In genomic region chr9:120899490-120900037, GRCh38 we compare ENCODE assay signal across 17 cellular contexts. TPM values are rescaled to one million over a fixed set of nuclear protein-coding genes. Genes with fewer than 3 reads are reported as not detected.
DNase-seq lines count a peak whose midpoint lies in the region; ATAC-seq, FAIRE-seq and TF ChIP-seq lines count a peak whose summit lies in the region.
"Had no signal": no experiment of that assay in that cellular context is flagged by ENCODE, and none has a peak within 500 bp of the region (broad histone marks: within the 10 kb centered on the region; RNA-seq: fewer than 3 reads in every experiment).

No MANE protein-coding gene starts in this region.

- peaks cover 85% of the 10 kb centered on the region for H3K4me1 Mint-ChIP-seq in activated naive CD4-positive, alpha-beta T cell treated with anti-CD3 and anti-CD28 coated beads for 36 hours (ENCODE audit: low read depth)
- peaks cover 42% of the 10 kb centered on the region for H3K4me1 Mint-ChIP-seq in activated T-helper 17 cell treated with anti-CD3 and anti-CD28 coated beads, Interleukin-2, amount 50 U/mL, for 72 hours
- peaks cover 98% of the 10 kb centered on the region for H3K4me1 Mint-ChIP-seq in stimulated activated naive CD8-positive, alpha-beta T cell treated with anti-CD3 and anti-CD28 coated beads, Interleukin-15, Interleukin-2, amounts not matched to agents 100 ng/mL and 50 ng/mL, for 24 hours (ENCODE audit: low read depth)

- no peak for ATAC-seq in activated T-helper 17 cell treated with anti-CD3 and anti-CD28 coated beads, Interleukin-2, amount 50 U/mL, for 72 hours (replicated peaks)
- no peak for ATAC-seq in HG02970 (IDR thresholded peaks at IDR 0.05; ENCODE audit: low FRiP score, unreplicated experiment)
- no peak for ATAC-seq in HG02973 (IDR thresholded peaks at IDR 0.05; ENCODE audit: unreplicated experiment)
- ATAC-seq: mucosa of descending colon had no signal

- DNase-seq in activated naive CD4-positive, alpha-beta T cell treated with anti-CD3 and anti-CD28 coated beads for 36 hours: no peak
- DNase-seq in activated naive CD4-positive, alpha-beta T cell (lab: John Stamatoyannopoulos, UW): no peak
- DNase-seq in kidney: no peak
- DNase-seq: adrenal gland; Kasumi-1; mucosa of descending colon; NCI-H1105; NCI-H510A; stimulated activated CD8-positive, alpha-beta memory T cell treated with anti-CD3 and anti-CD28 coated beads, Interleukin-4, amount 100 ng/mL, for 48 hours; SW 1271 had no signal

- H3K36me3 ChIP-seq in kidney (ENCODE audit: control insufficient read depth in 1 of 2, insufficient read depth in 2 of 2, low read length in 2 of 2): no peaks in the 10 kb centered on the region

- H3K4me3 Mint-ChIP-seq in activated naive CD4-positive, alpha-beta T cell treated with anti-CD3 and anti-CD28 coated beads for 36 hours: no peak overlapping the region
- peak overlapping the region; percentile 58 for H3K4me3 Mint-ChIP-seq in activated T-helper 17 cell treated with anti-CD3 and anti-CD28 coated beads, Interleukin-2, amount 50 U/mL, for 72 hours
- H3K4me3 Mint-ChIP-seq in stimulated activated naive CD8-positive, alpha-beta T cell treated with anti-CD3 and anti-CD28 coated beads, Interleukin-15, Interleukin-2, amounts not matched to agents 100 ng/mL and 50 ng/mL, for 24 hours: peak overlapping the region; percentile 43

- no peak overlapping the region for H3K9ac ChIP-seq in kidney (ENCODE audit: low read length in 2 of 2)

- no peak for TF ChIP-seq CTCF in kidney (IDR thresholded peaks at IDR 0.05; ENCODE audit: borderline replicate concordance, extremely low read depth, insufficient read depth)

- CTCF ChIA-PET in activated naive CD4-positive, alpha-beta T cell treated with anti-CD3 and anti-CD28 coated beads for 36 hours (lab: Charles Lee): interaction anchor here (0.6 to 1.5 kb wide), 5 partner anchors 25 to 297 kb away, joined by 3 to 4 read pairs (median 3); no protein-coding TSS in a partner anchor

- peak; percentile 11 for TF ChIP-seq POLR2A in GM19099 (IDR thresholded peaks at IDR 0.05; ENCODE audit: extremely low read depth, insufficient read length, low read depth)

- peaks cover 36% of the 10 kb centered on the region for H3K36me3 Mint-ChIP-seq in activated naive CD4-positive, alpha-beta T cell treated with anti-CD3 and anti-CD28 coated beads for 36 hours (ENCODE audit: low read depth)
- H3K36me3 Mint-ChIP-seq in activated T-helper 17 cell treated with anti-CD3 and anti-CD28 coated beads, Interleukin-2, amount 50 U/mL, for 72 hours (ENCODE audit: low read depth): peaks cover 76% of the 10 kb centered on the region
- H3K36me3 Mint-ChIP-seq in stimulated activated naive CD8-positive, alpha-beta T cell treated with anti-CD3 and anti-CD28 coated beads, Interleukin-15, Interleukin-2, amounts not matched to agents 100 ng/mL and 50 ng/mL, for 24 hours (ENCODE audit: low read depth): peaks cover 59% of the 10 kb centered on the region

- no peak for FAIRE-seq in kidney (lab: Jason Lieb, UNC)
- FAIRE-seq: bronchial epithelial cell had no signal

- no peak overlapping the region for H3K4me3 ChIP-seq in kidney (ENCODE audit: low read length in 2 of 2)
- H3K4me3 ChIP-seq: adrenal gland, mucosa of descending colon had no signal

- no peaks in the 10 kb centered on the region for H3K27me3 Mint-ChIP-seq in activated naive CD4-positive, alpha-beta T cell treated with anti-CD3 and anti-CD28 coated beads for 36 hours (ENCODE audit: low read depth)
- no peaks in the 10 kb centered on the region for H3K27me3 Mint-ChIP-seq in activated T-helper 17 cell treated with anti-CD3 and anti-CD28 coated beads, Interleukin-2, amount 50 U/mL, for 72 hours
- no peaks in the 10 kb centered on the region for H3K27me3 Mint-ChIP-seq in stimulated activated naive CD8-positive, alpha-beta T cell treated with anti-CD3 and anti-CD28 coated beads, Interleukin-15, Interleukin-2, amounts not matched to agents 100 ng/mL and 50 ng/mL, for 24 hours

- intact Hi-C loops in activated naive CD4-positive, alpha-beta T cell treated with anti-CD3 and anti-CD28 coated beads for 36 hours (cut with micrococcal nuclease): no loop called here
- intact Hi-C loops in kidney (cut with DNase I): no loop called here

- peak overlapping the region; percentile 94 for H3K27ac Mint-ChIP-seq in activated naive CD4-positive, alpha-beta T cell treated with anti-CD3 and anti-CD28 coated beads for 36 hours
- peak overlapping the region; percentile 84 for H3K27ac Mint-ChIP-seq in activated T-helper 17 cell treated with anti-CD3 and anti-CD28 coated beads, Interleukin-2, amount 50 U/mL, for 72 hours
- H3K27ac Mint-ChIP-seq in stimulated activated naive CD8-positive, alpha-beta T cell treated with anti-CD3 and anti-CD28 coated beads, Interleukin-15, Interleukin-2, amounts not matched to agents 100 ng/mL and 50 ng/mL, for 24 hours: peak overlapping the region; percentile 93

- H3K9me3 ChIP-seq in kidney (ENCODE audit: control insufficient read depth in 1 of 2, low read length in 2 of 2): no peaks in the 10 kb centered on the region
- H3K9me3 ChIP-seq: adrenal gland, mucosa of descending colon, neutrophil had no signal

- no peaks in the 10 kb centered on the region for H3K9me3 Mint-ChIP-seq in activated naive CD4-positive, alpha-beta T cell treated with anti-CD3 and anti-CD28 coated beads for 36 hours
- no peaks in the 10 kb centered on the region for H3K9me3 Mint-ChIP-seq in activated T-helper 17 cell treated with anti-CD3 and anti-CD28 coated beads, Interleukin-2, amount 50 U/mL, for 72 hours
- H3K9me3 Mint-ChIP-seq in stimulated activated naive CD8-positive, alpha-beta T cell treated with anti-CD3 and anti-CD28 coated beads, Interleukin-15, Interleukin-2, amounts not matched to agents 100 ng/mL and 50 ng/mL, for 24 hours: no peaks in the 10 kb centered on the region

- H3K27ac ChIP-seq in kidney (ENCODE audit: low read depth in 2 of 2, low read length in 2 of 2): no peak overlapping the region
- H3K27ac ChIP-seq: adrenal gland, neutrophil had no signal

- H3K4me1 ChIP-seq in kidney (ENCODE audit: control insufficient read depth in 1 of 2, insufficient read depth in 1 of 2, low read depth in 1 of 2, low read length in 2 of 2): no peaks in the 10 kb centered on the region

RNA-seq across cellular contexts. Expression of gene PHF19, which starts 22.6 kb away (rescaled TPM):
- 100 to 1,000 TPM; 289 to 295 TPM for total RNA-seq in activated naive CD4-positive, alpha-beta T cell treated with anti-CD3 and anti-CD28 coated beads for 36 hours
- total RNA-seq in activated T-helper 17 cell treated with anti-CD3 and anti-CD28 coated beads, Interleukin-2, amount 50 U/mL, for 72 hours: 100 to 1,000 TPM; 236 to 258 TPM
- total RNA-seq in kidney: 17.4 TPM
- 6.9 TPM for polyA plus RNA-seq in kidney (ENCODE audit: insufficient read depth, low read depth, low replicate concordance)

RNA-seq across cellular contexts. Expression of gene TRAF1, which starts 27.0 kb away (rescaled TPM):
- 10 to 100 TPM; 80.6 to 85.0 TPM for total RNA-seq in activated naive CD4-positive, alpha-beta T cell treated with anti-CD3 and anti-CD28 coated beads for 36 hours
- total RNA-seq in activated T-helper 17 cell treated with anti-CD3 and anti-CD28 coated beads, Interleukin-2, amount 50 U/mL, for 72 hours: 100 to 1,000 TPM in 1 of 2 donors, 10 to 100 TPM in 1; 71.4 to 164 TPM
- 10.9 TPM for total RNA-seq in kidney
- polyA plus RNA-seq in kidney (ENCODE audit: insufficient read depth, low read depth, low replicate concordance): 3.1 TPM

RNA-seq across cellular contexts. Expression of gene PSMD5, which starts 56.8 kb away (rescaled TPM):
- 10 to 100 TPM; 62.1 to 63.5 TPM for total RNA-seq in activated naive CD4-positive, alpha-beta T cell treated with anti-CD3 and anti-CD28 coated beads for 36 hours
- total RNA-seq in activated T-helper 17 cell treated with anti-CD3 and anti-CD28 coated beads, Interleukin-2, amount 50 U/mL, for 72 hours: 10 to 100 TPM; 60.2 to 62.8 TPM
- 38.3 TPM for total RNA-seq in kidney
- polyA plus RNA-seq in kidney (ENCODE audit: insufficient read depth, low read depth, low replicate concordance): 17.1 TPM

Comparison
In these comparisons a context has a peak if more than half of its experiments do, and no peak if none do; other contexts are left out.
1. RNA of gene PHF19, which starts 22.6 kb away (total RNA-seq): 289 to 295 TPM in activated naive CD4-positive, alpha-beta T cell treated with anti-CD3 and anti-CD28 coated beads for 36 hours and 236 to 258 TPM in activated T-helper 17 cell treated with anti-CD3 and anti-CD28 coated beads, Interleukin-2, amount 50 U/mL, for 72 hours; 17.4 TPM in kidney (single experiment); every median in the first group is over 10 times any median in the second.
2. Peak in every context shown above with its lines, with median percentiles within 50 percentile points of each other: H3K27ac Mint-ChIP-seq.